In the genomic region with DNA sequence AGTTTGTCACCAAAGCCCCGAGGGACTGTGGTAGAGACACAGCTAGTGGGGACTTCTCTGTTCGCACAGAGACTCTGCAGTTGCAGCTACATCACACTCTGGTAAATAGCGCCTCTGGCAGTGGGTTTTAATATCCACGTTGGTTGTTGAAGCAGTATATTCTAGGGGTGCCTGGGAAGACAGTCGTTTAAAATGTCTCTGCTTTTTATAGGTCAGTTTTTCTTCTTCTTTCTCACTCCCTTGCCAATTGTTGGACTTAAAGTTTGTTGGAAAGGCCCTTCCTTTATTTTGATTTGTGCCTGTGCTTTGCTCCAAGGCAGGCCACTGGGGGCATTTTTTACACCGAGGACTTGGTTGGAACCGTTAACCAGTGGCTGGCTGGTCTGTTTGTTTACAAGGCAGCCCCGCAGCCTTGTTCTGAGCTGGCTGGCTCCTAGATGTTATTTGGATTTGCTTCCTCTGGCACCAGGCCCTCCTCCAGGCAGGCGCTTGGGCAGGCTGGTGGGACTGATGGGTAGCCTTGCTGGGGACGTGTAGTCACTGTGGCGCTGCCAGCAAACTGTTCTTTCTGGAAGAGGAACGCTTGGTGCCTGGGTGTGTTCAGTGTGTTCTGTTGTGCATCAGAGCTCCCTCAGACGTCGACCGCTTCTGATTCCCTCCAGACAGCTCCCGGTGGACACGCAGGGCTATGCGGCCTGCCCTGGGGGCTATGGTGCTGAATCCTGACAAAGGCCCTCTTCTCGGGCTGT, we compare ENCODE assay signal across 8 cellular contexts.
DNase-seq lines count a peak whose midpoint lies in the region; ATAC-seq and TF ChIP-seq lines count a peak whose summit lies in the region.

No MANE protein-coding gene starts in this region.

- no peaks in the 10 kb centered on the region for H3K79me2 ChIP-seq in smooth muscle cell (ENCODE audit: low read depth)

- peak overlapping the region; percentile 6 for H3K4me2 ChIP-seq in smooth muscle cell

- no peak overlapping the region for H3K9ac ChIP-seq in smooth muscle cell (ENCODE audit: low read depth)

- H3K4me3 ChIP-seq in smooth muscle cell = no peak overlapping the region

- DNase-seq in NCI-H345 (lab: John Stamatoyannopoulos, UW) (peak; percentile 57), NCI-H345 treated with DMSO at 0.1 percent for 48 hours (lab: John Stamatoyannopoulos, UW; ENCODE audit: unreplicated experiment) (no peak), SK-MEL-5 (ENCODE audit: low read depth, low spot score) (peak; percentile 68), globus pallidus (ENCODE audit: low spot score) (peak; percentile 75), smooth muscle cell (lab: John Stamatoyannopoulos, UW; ENCODE audit: unreplicated experiment) (no peak), HuH-7 (ENCODE audit: low spot score) (no peak)

- in situ Hi-C loops in SK-MEL-5 (cut with HindIII; ENCODE audit: low pct_unique_long_range_greater_than_20kb, low sequenced_read_pairs) = no loop called here

- no peaks in the 10 kb centered on the region for H3K36me3 ChIP-seq in smooth muscle cell (ENCODE audit: low read depth)

- WGBS in smooth muscle cell (ENCODE audit: low lambda C conversion rate) = 37% methylated on average over 19 of the region's 19 CpGs

- H3K9me3 ChIP-seq in smooth muscle cell (replicated peaks; ENCODE audit: low read depth) = no peaks in the 10 kb centered on the region

- no peaks in the 10 kb centered on the region for H4K20me1 ChIP-seq in smooth muscle cell (ENCODE audit: low read depth)

- no peaks in the 10 kb centered on the region for H3K27me3 ChIP-seq in smooth muscle cell (ENCODE audit: low read depth)

- H2AFZ ChIP-seq in smooth muscle cell (ENCODE audit: low read depth) = no peak overlapping the region

- TF ChIP-seq CTCF in smooth muscle cell (IDR thresholded peaks at IDR 0.05; ENCODE audit: borderline replicate concordance, insufficient read depth, poor library complexity, severe bottlenecking) = no peak

- H3F3A ChIP-seq in smooth muscle cell (ENCODE audit: low read depth) = peaks cover 8% of the 10 kb centered on the region

- ATAC-seq in HG03097 (IDR thresholded peaks at IDR 0.05; ENCODE audit: low FRiP score, unreplicated experiment) (no peak), GM19324 (IDR thresholded peaks at IDR 0.05; ENCODE audit: low FRiP score, unreplicated experiment) (no peak)

- H3K27ac ChIP-seq in smooth muscle cell (ENCODE audit: low read depth) = peak overlapping the region; percentile 10

- peaks cover 7% of the 10 kb centered on the region for H3K4me1 ChIP-seq in smooth muscle cell (ENCODE audit: low read depth)

Comparison
In these comparisons a context has a peak if more than half of its experiments do, and no peak if none do; other contexts are left out.
1. DNase-seq: peak in NCI-H345 (single experiment), SK-MEL-5 (single experiment) and globus pallidus (single experiment); none in NCI-H345 treated with DMSO at 0.1 percent for 48 hours (single experiment), smooth muscle cell (single experiment) and HuH-7 (single experiment).